8 cellular contexts compared by ENCODE assay signal in the genomic region with DNA sequence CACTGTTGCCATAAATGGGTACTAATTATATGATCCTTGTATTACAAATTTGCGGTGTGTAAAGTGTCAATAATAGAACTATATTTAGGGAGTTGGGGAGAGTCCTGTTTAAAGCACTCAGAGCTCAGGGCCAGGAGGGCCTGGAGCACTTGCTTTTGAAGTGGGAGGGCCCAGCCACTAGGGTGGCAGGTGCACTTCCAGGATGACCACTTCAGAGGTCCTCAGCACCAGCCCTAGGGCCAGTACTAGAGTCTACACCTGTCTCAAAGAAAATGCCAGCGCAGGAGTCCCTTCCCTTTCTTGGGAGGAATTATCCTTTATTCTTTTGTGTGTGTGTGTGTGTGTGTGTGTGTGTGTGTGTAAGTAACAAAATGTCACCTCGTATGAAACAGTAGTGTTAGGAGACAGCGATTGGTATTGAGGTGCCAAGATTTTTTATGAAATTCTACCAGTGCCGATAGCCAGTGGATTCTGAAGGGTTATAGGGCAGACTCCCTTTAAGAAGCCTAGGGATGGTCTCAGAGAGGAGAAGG. TPM values are rescaled to one million over a fixed set of nuclear protein-coding genes. Genes with fewer than 3 reads are reported as not detected.
A peak's percentile ranks its signal among the peaks of the same experiment; 100 is the strongest.
DNase-seq lines count a peak whose midpoint lies in the region; ATAC-seq and TF ChIP-seq lines count a peak whose summit lies in the region.

No MANE protein-coding gene starts in this region.

- H3K4me3 ChIP-seq in heart left ventricle: peak overlapping the region in 11 of 12 donors; percentile 21 to 68 (median 57)
- H3K4me3 ChIP-seq in lower lobe of right lung: peak overlapping the region; percentile 58
- H3K4me3 ChIP-seq in upper lobe of right lung: peak overlapping the region; percentile 58

- no peaks in the 10 kb centered on the region for H3K9me3 ChIP-seq in heart left ventricle
- no peaks in the 10 kb centered on the region for H3K9me3 ChIP-seq in lower lobe of right lung
- no peaks in the 10 kb centered on the region for H3K9me3 ChIP-seq in upper lobe of right lung

- TF ChIP-seq POLR2A in heart left ventricle (IDR thresholded peaks at IDR 0.05): no peak

- TF ChIP-seq CTCF in heart left ventricle (IDR thresholded peaks at IDR 0.05) (no peak), lower lobe of right lung (IDR thresholded peaks at IDR 0.05) (no peak), upper lobe of right lung (IDR thresholded peaks at IDR 0.05) (no peak)

- H3K4me3 Mint-ChIP-seq in activated naive CD8-positive, alpha-beta T cell treated with anti-CD3 and anti-CD28 coated beads, Interleukin-2, amount 10 ng/mL, durations not matched to agents 7 days and 5 days: peak overlapping the region; percentile 73

- ATAC-seq in heart left ventricle: no peak
- no peak for ATAC-seq in Right ventricle myocardium superior (ENCODE audit: poor library complexity)
- no peak for ATAC-seq in activated naive CD8-positive, alpha-beta T cell treated with anti-CD3 and anti-CD28 coated beads, Interleukin-2, amount 10 ng/mL, durations not matched to agents 7 days and 5 days (ENCODE audit: low read depth)
- ATAC-seq in lower lobe of right lung: peak; percentile 73 to 88
- ATAC-seq in upper lobe of right lung: peak; percentile 64
- ATAC-seq in GM18861 (IDR thresholded peaks at IDR 0.05; ENCODE audit: unreplicated experiment): no peak

- POLR2A ChIA-PET in activated naive CD8-positive, alpha-beta T cell treated with anti-CD3 and anti-CD28 coated beads, Interleukin-2, amount 10 ng/mL, durations not matched to agents 7 days and 5 days (lab: Charles Lee): interaction anchor here (0.6 to 4.1 kb wide), 11 partner anchors 9 to 419 kb away, joined by 3 to 41 read pairs (median 7); a partner anchor contains a TSS

- H3K9me3 Mint-ChIP-seq in activated naive CD8-positive, alpha-beta T cell treated with anti-CD3 and anti-CD28 coated beads, Interleukin-2, amount 10 ng/mL, durations not matched to agents 7 days and 5 days: no peaks in the 10 kb centered on the region

- H3K27me3 ChIP-seq in heart left ventricle (no peaks in the 10 kb centered on the region), lower lobe of right lung (ENCODE audit: low read depth) (no peaks in the 10 kb centered on the region), upper lobe of right lung (no peaks in the 10 kb centered on the region)

- H3K36me3 ChIP-seq in heart left ventricle (no peaks in the 10 kb centered on the region), lower lobe of right lung (no peaks in the 10 kb centered on the region), upper lobe of right lung (no peaks in the 10 kb centered on the region)

- H3K4me1 ChIP-seq in heart left ventricle: peaks cover 9 to 71% (median 37%) of the 10 kb centered on the region in 12 donors
- peaks cover 58% of the 10 kb centered on the region for H3K4me1 ChIP-seq in lower lobe of right lung
- H3K4me1 ChIP-seq in upper lobe of right lung: peaks cover 43% of the 10 kb centered on the region

- no peaks in the 10 kb centered on the region for H3K27me3 Mint-ChIP-seq in activated naive CD8-positive, alpha-beta T cell treated with anti-CD3 and anti-CD28 coated beads, Interleukin-2, amount 10 ng/mL, durations not matched to agents 7 days and 5 days

- H3K4me1 Mint-ChIP-seq in activated naive CD8-positive, alpha-beta T cell treated with anti-CD3 and anti-CD28 coated beads, Interleukin-2, amount 10 ng/mL, durations not matched to agents 7 days and 5 days: peaks cover 52% of the 10 kb centered on the region

- H3K27ac Mint-ChIP-seq in activated naive CD8-positive, alpha-beta T cell treated with anti-CD3 and anti-CD28 coated beads, Interleukin-2, amount 10 ng/mL, durations not matched to agents 7 days and 5 days: peak overlapping the region; percentile 77

- 33 to 36% (median 34%) methylated on average over 5 of the region's 5 CpGs for WGBS in heart left ventricle, 4 donors

- peaks cover 5% of the 10 kb centered on the region for H3K36me3 Mint-ChIP-seq in activated naive CD8-positive, alpha-beta T cell treated with anti-CD3 and anti-CD28 coated beads, Interleukin-2, amount 10 ng/mL, durations not matched to agents 7 days and 5 days

- intact Hi-C loops in heart left ventricle (cut with DNase I): loop anchor here (2.0 to 10.0 kb wide), 9 partner anchors 30 to 416 kb away; a partner anchor contains a TSS
- intact Hi-C loops in Right ventricle myocardium superior (cut with DNase I): loop anchor here (2.0 to 5.0 kb wide), 3 partner anchors 34 to 144 kb away; a partner anchor contains a TSS
- intact Hi-C loops in lower lobe of right lung (cut with DNase I): loop anchor here (5.0 kb wide), 1 partner anchor 69 kb away; no protein-coding TSS in a partner anchor
- intact Hi-C loops in upper lobe of right lung (cut with DNase I): loop anchor here (5.0 kb wide), 1 partner anchor 69 kb away; no protein-coding TSS in a partner anchor

- peak overlapping the region; percentile 7 to 87 (median 78) for H3K27ac ChIP-seq in heart left ventricle
- H3K27ac ChIP-seq in lower lobe of right lung: peak overlapping the region; percentile 86
- peak overlapping the region; percentile 88 for H3K27ac ChIP-seq in upper lobe of right lung

- no peak for DNase-seq in heart left ventricle
- no peak for DNase-seq in Right ventricle myocardium superior
- DNase-seq in activated naive CD8-positive, alpha-beta T cell treated with anti-CD3 and anti-CD28 coated beads, Interleukin-2, amount 10 ng/mL, durations not matched to agents 7 days and 5 days: no peak
- peak; percentile 80 for DNase-seq in lower lobe of right lung
- peak; percentile 83 for DNase-seq in upper lobe of right lung
- DNase-seq in T1000 (lab: John Stamatoyannopoulos, UW): no peak
- no peak for DNase-seq in AG08396 (ENCODE audit: low spot score)

RNA-seq across cellular contexts. Expression of a gene that starts 31.9 kb away (rescaled TPM):
- total RNA-seq in heart left ventricle: 100 to 1,000 TPM; 241 to 340 (median 300) TPM
- polyA plus RNA-seq in heart left ventricle: 100 to 1,000 TPM in 1 of 2 donors, 10 to 100 TPM in 1; 83.5 to 306 TPM
- 393 TPM for total RNA-seq in Right ventricle myocardium superior
- 10 to 100 TPM; 79.7 to 80.6 TPM for total RNA-seq in activated naive CD8-positive, alpha-beta T cell treated with anti-CD3 and anti-CD28 coated beads, Interleukin-2, amount 10 ng/mL, durations not matched to agents 7 days and 5 days
- total RNA-seq in lower lobe of right lung: 59.5 TPM
- 51.0 TPM for total RNA-seq in upper lobe of right lung

Comparison
In these comparisons a context has a peak if more than half of its experiments do, and no peak if none do; other contexts are left out.
1. ATAC-seq: peak in lower lobe of right lung (2 of 2) and upper lobe of right lung (single experiment); none in heart left ventricle (0 of 4), Right ventricle myocardium superior (single experiment), activated naive CD8-positive, alpha-beta T cell treated with anti-CD3 and anti-CD28 coated beads, Interleukin-2, amount 10 ng/mL, durations not matched to agents 7 days and 5 days (single experiment) and GM18861 (single experiment).
2. DNase-seq: peak in lower lobe of right lung (single experiment) and upper lobe of right lung (single experiment); none in heart left ventricle (0 of 5), Right ventricle myocardium superior (single experiment), activated naive CD8-positive, alpha-beta T cell treated with anti-CD3 and anti-CD28 coated beads, Interleukin-2, amount 10 ng/mL, durations not matched to agents 7 days and 5 days (single experiment), T1000 (single experiment) and AG08396 (single experiment).
3. Peak in every context shown above with its lines, with median percentiles within 50 percentile points of each other: H3K27ac ChIP-seq and H3K4me3 ChIP-seq.